In genomic region chr3:185824467-185825378, GRCh38 we compare ENCODE assay signal across 8 cellular contexts. TPM values are rescaled to one million over a fixed set of nuclear protein-coding genes. Genes with fewer than 3 reads are reported as not detected.
DNase-seq lines count a peak whose midpoint lies in the region; ATAC-seq lines count a peak whose summit lies in the region.

Gene IGF2BP2 (minus strand): TSS chr3:185825042. CDS start chr3:185824960, 82 bp downstream.

- H3K4me1 ChIP-seq in esophagus (ENCODE audit: control insufficient read depth in 2 of 2, insufficient read depth in 2 of 2, low read length in 1 of 2) (peaks cover 0 to 2% of the 10 kb centered on the region in 2 donors), muscle layer of duodenum (ENCODE audit: control insufficient read depth in 1 of 2, insufficient read depth in 2 of 2, low read length in 2 of 2) (peaks cover 3 to 31% of the 10 kb centered on the region in 2 donors)

- H3K4me3 ChIP-seq in GM08714 (ENCODE audit: low read length) = peak within 1 kb of the TSS; percentile 62
- peak within 1 kb of the TSS; percentile 64 to 66 for H3K4me3 ChIP-seq in esophagus (ENCODE audit: low read depth in 1 of 2, low read length in 2 of 2)
- H3K4me3 ChIP-seq in muscle layer of duodenum (ENCODE audit: low read depth in 1 of 2, low read length in 2 of 2) = peak within 1 kb of the TSS; percentile 55 to 75

- peak; percentile 39 to 81 for DNase-seq in NCI-H526 (lab: John Stamatoyannopoulos, UW)
- DNase-seq in activated T-cell treated with anti-CD3 and anti-CD28 coated beads for 24 hours (ENCODE audit: low read depth) = peak; percentile 20
- peak; percentile 78 for DNase-seq in stromal cell of bone marrow (ENCODE audit: low read depth)
- no peak for DNase-seq in cerebellar nuclear complex (lab: John Stamatoyannopoulos, UW)

- peak; percentile 72 for ATAC-seq in HG02610 (IDR thresholded peaks at IDR 0.05; ENCODE audit: unreplicated experiment)

- H3K9me3 ChIP-seq in esophagus (ENCODE audit: control insufficient read depth in 2 of 2, insufficient read depth in 1 of 2, low read depth in 1 of 2, low read length in 1 of 2) = no peaks in the 10 kb centered on the region
- no peaks in the 10 kb centered on the region for H3K9me3 ChIP-seq in muscle layer of duodenum (ENCODE audit: control insufficient read depth in 1 of 2, low read length in 2 of 2)

- no peaks in the 10 kb centered on the region for H3K36me3 ChIP-seq in esophagus (ENCODE audit: control insufficient read depth in 2 of 2, insufficient read depth in 2 of 2, low read length in 1 of 2)
- H3K36me3 ChIP-seq in muscle layer of duodenum (ENCODE audit: control insufficient read depth in 1 of 2, insufficient read depth in 2 of 2, low read length in 2 of 2) = no peaks in the 10 kb centered on the region

- H3K27ac ChIP-seq in esophagus (ENCODE audit: low read depth in 2 of 2, low read length in 1 of 2) (peak within 1 kb of the TSS; percentile 34 to 42), muscle layer of duodenum (ENCODE audit: low read length) (no peak within 1 kb of the TSS)

- H3K27me3 ChIP-seq in esophagus (ENCODE audit: control insufficient read depth in 1 of 2, insufficient read depth in 2 of 2, low read length in 2 of 2) (peaks cover 0 to 25% of the 10 kb centered on the region in 2 donors), muscle layer of duodenum (ENCODE audit: low read depth, low read length) (no peaks in the 10 kb centered on the region)

- 1% methylated on average over 41 to 109 of the region's 113 CpGs for WGBS in esophagus, 2 donors

RNA-seq across cellular contexts. Expression of gene IGF2BP2, which starts in this region (rescaled TPM):
- under 1 TPM; 0.62 to 0.86 TPM for polyA plus RNA-seq in esophagus

Comparison
In these comparisons a context has a peak if more than half of its experiments do, and no peak if none do; other contexts are left out.
1. DNase-seq: peak in NCI-H526 (2 of 2), activated T-cell treated with anti-CD3 and anti-CD28 coated beads for 24 hours (single experiment) and stromal cell of bone marrow (single experiment); none in cerebellar nuclear complex (0 of 2).
2. Peak in every context shown above with its lines, with median percentiles within 50 percentile points of each other: H3K4me3 ChIP-seq.